Comparison of ENCODE assay signal across 8 cellular contexts in the genomic region with DNA sequence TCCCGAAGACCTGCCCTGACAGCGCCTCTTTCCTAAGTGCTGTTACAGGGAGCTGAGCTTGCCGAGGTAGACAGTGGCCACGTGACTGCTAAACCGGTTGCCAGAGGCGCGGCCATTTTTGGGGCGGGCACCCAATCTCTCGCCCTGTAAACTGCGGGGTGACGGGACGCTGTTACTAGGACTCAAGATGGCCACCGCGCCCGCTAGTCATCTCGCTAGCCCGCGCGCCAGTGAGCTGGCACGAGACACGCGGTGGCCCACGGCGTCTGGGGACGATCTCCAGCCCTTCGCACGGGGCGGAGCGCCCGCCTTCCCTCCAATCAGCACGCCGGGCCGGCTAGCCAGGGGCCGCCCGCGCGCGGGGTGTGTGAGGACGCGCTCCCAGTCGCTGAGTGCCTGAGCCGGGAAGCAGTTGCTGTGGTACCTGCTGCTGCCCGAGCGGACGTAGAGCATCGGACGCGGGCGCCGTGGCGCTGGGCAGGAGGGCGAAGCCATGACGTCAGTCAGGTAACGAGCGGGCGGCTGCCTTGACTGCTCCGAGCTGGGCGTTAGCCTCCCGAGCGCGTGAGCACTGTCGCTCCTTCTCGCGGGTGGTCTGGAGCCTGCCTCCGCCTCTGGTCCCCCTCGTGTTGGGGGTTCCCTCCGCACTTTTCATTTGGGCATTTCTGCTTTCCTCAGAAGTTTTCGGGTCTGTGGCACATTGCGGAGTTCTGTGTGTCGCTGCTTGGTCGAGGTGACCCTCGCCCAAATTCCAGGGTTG. TPM values are rescaled to one million over a fixed set of nuclear protein-coding genes. Genes with fewer than 3 reads are reported as not detected.
DNase-seq lines count a peak whose midpoint lies in the region; ATAC-seq, FAIRE-seq and TF ChIP-seq lines count a peak whose summit lies in the region.

No MANE protein-coding gene starts in this region.

- DNase-seq in A172 (ENCODE audit: low spot score) (peak; percentile 94), NCI-H2107 (lab: John Stamatoyannopoulos, UW) (peak; percentile 86), body of pancreas (peak; percentile 96 to 98 (median 98)), iPS DF 4.7 (ENCODE audit: extremely low read depth, low spot score) (peak; percentile 81), sigmoid colon (peak; percentile 97)

- peak; percentile 13 for FAIRE-seq in TTC549 (lab: Jason Lieb, UNC)

- peak; percentile 92 for TF ChIP-seq POLR2A in GM18526 (IDR thresholded peaks at IDR 0.05; ENCODE audit: extremely low read depth, insufficient read length)
- peak; percentile 95 to 97 (median 95) for TF ChIP-seq POLR2A in body of pancreas (IDR thresholded peaks at IDR 0.05)
- TF ChIP-seq POLR2A in sigmoid colon (IDR thresholded peaks at IDR 0.05) = peak; percentile 20 to 47

- H3K27me3 ChIP-seq in body of pancreas (no peaks in the 10 kb centered on the region), sigmoid colon (no peaks in the 10 kb centered on the region)

- H3K4me3 ChIP-seq in body of pancreas (peak overlapping the region; percentile 29 to 64), sigmoid colon (peak overlapping the region; percentile 67 to 78 (median 69))

- ATAC-seq in HG03064 (IDR thresholded peaks at IDR 0.05; ENCODE audit: low read depth, unreplicated experiment) = peak; percentile 87
- ATAC-seq in body of pancreas = peak; percentile 93

- H3K9me3 ChIP-seq in body of pancreas = no peaks in the 10 kb centered on the region
- no peaks in the 10 kb centered on the region for H3K9me3 ChIP-seq in sigmoid colon

- WGBS in body of pancreas, 2 donors = 0 to 3% methylated on average over 8 to 62 of the region's 72 CpGs
- WGBS in sigmoid colon, 2 donors = 0 to 1% methylated on average over 72 of the region's 72 CpGs

- TF ChIP-seq CTCF in body of pancreas (IDR thresholded peaks at IDR 0.05) (peak in 2 of 7 experiments; percentile 1 to 4), sigmoid colon (IDR thresholded peaks at IDR 0.05) (no peak)

- intact Hi-C loops in body of pancreas (cut with DNase I) = no loop called here
- intact Hi-C loops in sigmoid colon (cut with DNase I) = no loop called here

- H3K27ac ChIP-seq in body of pancreas = peak overlapping the region; percentile 87 to 97 (median 96)
- peak overlapping the region; percentile 80 to 90 (median 86) for H3K27ac ChIP-seq in sigmoid colon

- H3K4me1 ChIP-seq in body of pancreas = peaks cover 17% of the 10 kb centered on the region
- peaks cover 0 to 14% (median 9%) of the 10 kb centered on the region in 4 donors for H3K4me1 ChIP-seq in sigmoid colon

- H3K36me3 ChIP-seq in body of pancreas (replicated peaks in 1 of 2; ENCODE audit: insufficient read depth in 1 of 2, low read depth in 2 of 2) (no peaks in the 10 kb centered on the region), sigmoid colon (no peaks in the 10 kb centered on the region)

- peak in 1 of 4 donors; percentile 35 for TF ChIP-seq EP300 in sigmoid colon (IDR thresholded peaks at IDR 0.05)

RNA-seq across cellular contexts. Expression of a gene that starts 25.5 kb away (rescaled TPM):
- total RNA-seq in A172 (2014; rRNA removed; shearing (Covaris generic)) = 51.4 and 52.5 TPM in 2 replicates
- 10 to 100 TPM; 12.9 to 18.7 TPM for total RNA-seq in body of pancreas
- total RNA-seq in sigmoid colon = 10 to 100 TPM; 15.2 to 31.3 (median 26.0) TPM
- polyA plus RNA-seq in sigmoid colon = 10 to 100 TPM; 19.0 to 28.2 (median 22.3) TPM

RNA-seq across cellular contexts. Expression of a gene that starts 25.9 kb away (rescaled TPM):
- 49.1 and 56.8 TPM in 2 replicates for total RNA-seq in A172 (2014; rRNA removed; shearing (Covaris generic))
- total RNA-seq in body of pancreas = 10 to 100 TPM in 1 of 2 donors, 1 to 10 TPM in 1; 7.9 to 17.1 TPM
- 10 to 100 TPM; 26.7 to 36.3 (median 30.3) TPM for total RNA-seq in sigmoid colon
- polyA plus RNA-seq in sigmoid colon = 10 to 100 TPM; 13.8 to 19.2 (median 18.3) TPM

Comparison
In these comparisons a context has a peak if more than half of its experiments do, and no peak if none do; other contexts are left out.
1. Peak in every context shown above with its lines: DNase-seq, ATAC-seq, H3K4me3 ChIP-seq and H3K27ac ChIP-seq.
2. POLR2A ChIP-seq: peak in every context shown above with its lines; median percentile 95 in body of pancreas; 92 in GM18526; 34 in sigmoid colon.